In the genomic region with DNA sequence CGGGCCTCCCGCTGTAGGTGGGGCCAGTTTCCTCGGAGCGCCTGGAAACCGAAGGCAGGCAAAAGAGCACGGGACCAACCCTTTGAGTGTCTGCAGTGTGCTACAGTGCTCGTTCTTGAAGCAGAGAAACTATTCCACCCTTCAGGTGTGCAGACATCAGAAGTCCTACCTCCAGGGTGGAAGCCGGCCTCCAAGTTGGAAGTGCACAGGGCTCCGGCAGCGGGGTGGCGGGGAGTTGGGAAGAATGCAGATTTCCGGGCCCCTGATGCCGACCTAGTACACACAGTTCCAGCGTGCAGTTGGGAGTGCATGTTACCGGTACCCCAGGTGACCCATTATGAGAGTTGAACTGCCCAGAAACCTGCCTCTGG, we compare ENCODE assay signal across 1 cellular context.
TF ChIP-seq lines count a peak whose summit lies in the region.

No MANE protein-coding gene starts in this region.

TF ChIP-seq in HCT116, 20 proteins besides CTCF, POLR2A, EP300 and RAD21 (continued from another document):
- TF ChIP-seq, protein P1, sequence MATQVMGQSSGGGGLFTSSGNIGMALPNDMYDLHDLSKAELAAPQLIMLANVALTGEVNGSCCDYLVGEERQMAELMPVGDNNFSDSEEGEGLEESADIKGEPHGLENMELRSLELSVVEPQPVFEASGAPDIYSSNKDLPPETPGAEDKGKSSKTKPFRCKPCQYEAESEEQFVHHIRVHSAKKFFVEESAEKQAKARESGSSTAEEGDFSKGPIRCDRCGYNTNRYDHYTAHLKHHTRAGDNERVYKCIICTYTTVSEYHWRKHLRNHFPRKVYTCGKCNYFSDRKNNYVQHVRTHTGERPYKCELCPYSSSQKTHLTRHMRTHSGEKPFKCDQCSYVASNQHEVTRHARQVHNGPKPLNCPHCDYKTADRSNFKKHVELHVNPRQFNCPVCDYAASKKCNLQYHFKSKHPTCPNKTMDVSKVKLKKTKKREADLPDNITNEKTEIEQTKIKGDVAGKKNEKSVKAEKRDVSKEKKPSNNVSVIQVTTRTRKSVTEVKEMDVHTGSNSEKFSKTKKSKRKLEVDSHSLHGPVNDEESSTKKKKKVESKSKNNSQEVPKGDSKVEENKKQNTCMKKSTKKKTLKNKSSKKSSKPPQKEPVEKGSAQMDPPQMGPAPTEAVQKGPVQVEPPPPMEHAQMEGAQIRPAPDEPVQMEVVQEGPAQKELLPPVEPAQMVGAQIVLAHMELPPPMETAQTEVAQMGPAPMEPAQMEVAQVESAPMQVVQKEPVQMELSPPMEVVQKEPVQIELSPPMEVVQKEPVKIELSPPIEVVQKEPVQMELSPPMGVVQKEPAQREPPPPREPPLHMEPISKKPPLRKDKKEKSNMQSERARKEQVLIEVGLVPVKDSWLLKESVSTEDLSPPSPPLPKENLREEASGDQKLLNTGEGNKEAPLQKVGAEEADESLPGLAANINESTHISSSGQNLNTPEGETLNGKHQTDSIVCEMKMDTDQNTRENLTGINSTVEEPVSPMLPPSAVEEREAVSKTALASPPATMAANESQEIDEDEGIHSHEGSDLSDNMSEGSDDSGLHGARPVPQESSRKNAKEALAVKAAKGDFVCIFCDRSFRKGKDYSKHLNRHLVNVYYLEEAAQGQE (IDR thresholded peaks at IDR 0.05; ENCODE audit: low read depth): no peak
- TF ChIP-seq SIN3A (IDR thresholded peaks at IDR 0.05; ENCODE audit: low read depth): no peak
- TF ChIP-seq FOSL1 (IDR thresholded peaks at IDR 0.05; ENCODE audit: low read depth): no peak
- TF ChIP-seq EZH2 (IDR thresholded peaks at IDR 0.05): no peak
- TF ChIP-seq SP1 (IDR thresholded peaks at IDR 0.05; ENCODE audit: low read depth): no peak
